Comparison of ENCODE assay signal across 1 cellular context in the genomic region with DNA sequence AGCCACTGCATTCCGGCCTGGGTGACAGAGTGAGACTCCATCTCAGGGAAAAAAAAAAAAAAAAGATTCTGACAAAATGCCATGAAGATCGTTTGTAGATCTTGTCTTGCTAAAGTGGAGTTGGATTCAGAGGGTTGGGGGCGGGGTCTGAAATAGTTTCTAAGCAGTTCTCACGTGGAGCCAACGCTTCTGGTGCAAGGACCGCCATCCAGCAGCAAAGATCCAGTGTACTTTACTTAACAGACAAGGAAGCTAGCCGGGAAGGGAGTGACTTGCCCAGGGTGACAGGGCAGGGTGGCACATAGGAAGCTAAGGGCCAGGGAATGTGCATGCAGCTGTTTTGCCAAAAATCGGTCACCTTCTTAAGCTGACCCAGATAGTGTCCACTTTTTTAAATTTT.
A peak's percentile ranks its signal among the peaks of the same experiment; 100 is the strongest.
TF ChIP-seq lines count a peak whose summit lies in the region.

No MANE protein-coding gene starts in this region.

TF ChIP-seq in H1, 55 proteins besides CTCF, POLR2A, EP300 and RAD21:
- TF ChIP-seq NANOG (IDR thresholded peaks at IDR 0.05; ENCODE audit: insufficient read depth, low read depth, low read length, poor library complexity, severe bottlenecking) (no peak), POLR2AphosphoS5 (IDR thresholded peaks at IDR 0.05; ENCODE audit: low read depth, low read length) (peak; percentile 40; the same call in 1 of the 2 replicates)
